Comparison of ENCODE assay signal across 8 cellular contexts in the genomic region with DNA sequence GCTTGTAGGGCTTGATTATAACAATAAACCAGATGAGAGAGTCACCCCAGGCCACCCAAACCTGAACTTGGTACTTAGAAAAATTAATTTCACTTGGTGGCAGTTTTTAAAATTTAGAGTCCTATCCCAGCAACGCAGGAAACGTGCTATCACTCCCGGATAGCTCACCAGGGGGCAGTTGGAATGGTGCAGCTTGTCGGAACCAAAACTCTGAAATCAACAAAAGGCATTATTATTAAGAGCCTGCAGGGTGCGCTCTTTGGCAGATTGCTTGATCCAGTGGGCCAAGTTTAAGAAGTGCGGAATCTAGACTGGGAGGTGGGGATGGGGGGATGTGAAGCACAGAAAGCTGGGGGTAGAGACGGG. TPM values are rescaled to one million over a fixed set of nuclear protein-coding genes. Genes with fewer than 3 reads are reported as not detected.
A peak's percentile ranks its signal among the peaks of the same experiment; 100 is the strongest.
DNase-seq lines count a peak whose midpoint lies in the region; ATAC-seq, FAIRE-seq and TF ChIP-seq lines count a peak whose summit lies in the region.

No MANE protein-coding gene starts in this region.

- ATAC-seq in HG03159 (IDR thresholded peaks at IDR 0.05; ENCODE audit: unreplicated experiment) = no peak

- peak; percentile 69 for DNase-seq in A172 (ENCODE audit: low spot score)
- DNase-seq in GM10266 (ENCODE audit: extremely low spot score) = peak; percentile 57
- DNase-seq in NCI-H187 (lab: John Stamatoyannopoulos, UW) = peak; percentile 69 to 89
- peak; percentile 63 for DNase-seq in T1000 (lab: John Stamatoyannopoulos, UW)
- DNase-seq in erythroblast (lab: John Stamatoyannopoulos, UW) = peak; percentile 65 to 71
- peak; percentile 21 for DNase-seq in midbrain (lab: John Stamatoyannopoulos, UW)
- DNase-seq in urothelium cell line (ENCODE audit: low spot score) = peak; percentile 77

- no peak for TF ChIP-seq POLR2A in erythroblast (IDR thresholded peaks at IDR 0.05; ENCODE audit: low read length)

- TF ChIP-seq CTCF in GM10266 (IDR thresholded peaks at IDR 0.05; ENCODE audit: control insufficient read depth, insufficient read depth, low read depth, missing control alignments) = peak; percentile 47

- no peak for FAIRE-seq in urothelium cell line (lab: Jason Lieb, UNC)

RNA-seq across cellular contexts. Expression of gene FRAS1, which starts 2.4 kb away (rescaled TPM):
- 0.81 and 1.2 TPM in 2 replicates for total RNA-seq in A172 (2014; rRNA removed; shearing (Covaris generic))

Comparison
In these comparisons a context has a peak if more than half of its experiments do, and no peak if none do; other contexts are left out.
1. DNase-seq: peak in every context shown above with its lines; median percentile 79 in NCI-H187; 77 in urothelium cell line; 69 in A172; 68 in erythroblast; 63 in T1000; 57 in GM10266; 21 in midbrain.